ENCODE assay signal across 24 cellular contexts in the genomic region with DNA sequence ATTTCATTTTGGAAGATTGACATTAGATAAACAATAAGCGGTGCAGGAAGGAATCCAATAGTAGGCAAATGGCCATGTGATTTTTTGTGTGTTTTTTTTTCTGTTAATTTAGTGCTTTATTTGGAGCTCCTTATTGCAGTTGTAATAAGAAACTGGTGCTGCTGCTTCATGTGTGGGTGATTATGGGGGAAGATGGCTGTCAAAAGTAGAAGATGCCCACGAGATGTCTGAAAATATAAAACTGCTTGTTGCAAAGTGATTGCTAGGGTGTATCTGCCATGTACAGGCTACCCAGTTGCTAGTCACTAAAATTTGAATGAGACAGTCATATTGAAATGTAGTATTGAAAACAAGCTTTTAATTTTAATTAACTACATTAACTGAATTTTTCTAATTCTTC.
DNase-seq lines count a peak whose midpoint lies in the region; TF ChIP-seq lines count a peak whose summit lies in the region.
"Had no signal": no experiment of that assay in that cellular context is flagged by ENCODE, and none has a peak within 500 bp of the region (broad histone marks: within the 10 kb centered on the region; RNA-seq: fewer than 3 reads in every experiment).

No MANE protein-coding gene starts in this region.

- H3K9me3 Mint-ChIP-seq in MCF 10A (ENCODE audit: unreplicated experiment) (no peaks in the 10 kb centered on the region), osteocyte (ENCODE audit: unreplicated experiment) (no peaks in the 10 kb centered on the region)
- peaks cover 0 to 11% (median 3%) of the 10 kb centered on the region in 8 donors for H3K9me3 Mint-ChIP-seq in CD4-positive, alpha-beta memory T cell

- intact Hi-C loops in MCF 10A (cut with micrococcal nuclease) = no loop called here
- intact Hi-C loops in breast epithelium (cut with DNase I; ENCODE audit: low total_unique reads) = no loop called here
- intact Hi-C loops in CD4-positive, alpha-beta memory T cell (cut with micrococcal nuclease) = no loop called here

- TF ChIP-seq CTCF in MCF 10A (IDR thresholded peaks at IDR 0.05; ENCODE audit: unreplicated experiment) = no peak
- no peak for TF ChIP-seq CTCF in breast epithelium (IDR thresholded peaks at IDR 0.05)
- TF ChIP-seq CTCF in osteocyte (IDR thresholded peaks at IDR 0.05) = no peak

- H3K27ac Mint-ChIP-seq in MCF 10A (ENCODE audit: low read depth, unreplicated experiment) = no peak overlapping the region
- peak overlapping the region; percentile 45 for H3K27ac Mint-ChIP-seq in osteocyte (ENCODE audit: unreplicated experiment)
- H3K27ac Mint-ChIP-seq in CD4-positive, alpha-beta memory T cell = no peak overlapping the region
- H3K27ac Mint-ChIP-seq: B cell; CD4-positive, alpha-beta T cell; CD8-positive, alpha-beta memory T cell had no signal

- H3K4me1 Mint-ChIP-seq in MCF 10A (ENCODE audit: insufficient read depth, unreplicated experiment) (peaks cover 8% of the 10 kb centered on the region), osteocyte (ENCODE audit: unreplicated experiment) (peaks cover 12% of the 10 kb centered on the region)
- H3K4me1 Mint-ChIP-seq in CD4-positive, alpha-beta memory T cell = no peaks in the 10 kb centered on the region
- H3K4me1 Mint-ChIP-seq: B cell; CD8-positive, alpha-beta memory T cell had no signal

- H3K4me3 Mint-ChIP-seq in MCF 10A (ENCODE audit: unreplicated experiment) = no peak overlapping the region
- H3K4me3 Mint-ChIP-seq in osteocyte (ENCODE audit: unreplicated experiment) = no peak overlapping the region
- no peak overlapping the region for H3K4me3 Mint-ChIP-seq in CD4-positive, alpha-beta memory T cell
- H3K4me3 Mint-ChIP-seq: B cell; CD4-positive, alpha-beta T cell; CD8-positive, alpha-beta memory T cell had no signal

- no peak overlapping the region for H3K4me3 ChIP-seq in breast epithelium
- H3K4me3 ChIP-seq in CD4-positive, alpha-beta memory T cell (ENCODE audit: low read length in 2 of 2) = no peak overlapping the region
- H3K4me3 ChIP-seq: A549; BLaER1 treated with 17β-estradiol and CSF1 and Interleukin-3, amounts not matched to agents 10 nM and 100 nM; GM12878 had no signal

- no peaks in the 10 kb centered on the region for H3K4me1 ChIP-seq in breast epithelium
- no peaks in the 10 kb centered on the region for H3K4me1 ChIP-seq in CD4-positive, alpha-beta memory T cell (ENCODE audit: insufficient read depth, low read length)
- H3K4me1 ChIP-seq: A549; BLaER1 treated with 17β-estradiol and CSF1 and Interleukin-3, amounts not matched to agents 10 nM and 100 nM had no signal

- H3K9me3 ChIP-seq in breast epithelium = no peaks in the 10 kb centered on the region
- peaks cover 0 to 3% of the 10 kb centered on the region in 2 donors for H3K9me3 ChIP-seq in CD4-positive, alpha-beta memory T cell (ENCODE audit: control insufficient read depth in 1 of 2, low read length in 2 of 2)
- H3K9me3 ChIP-seq: A549; BLaER1 treated with 17β-estradiol and CSF1 and Interleukin-3, amounts not matched to agents 10 nM and 100 nM had no signal

- H3K27me3 Mint-ChIP-seq in MCF 10A (ENCODE audit: insufficient read depth, unreplicated experiment) (no peaks in the 10 kb centered on the region), osteocyte (ENCODE audit: unreplicated experiment) (peaks cover 4% of the 10 kb centered on the region)
- no peaks in the 10 kb centered on the region for H3K27me3 Mint-ChIP-seq in CD4-positive, alpha-beta memory T cell
- H3K27me3 Mint-ChIP-seq: B cell; CD4-positive, alpha-beta T cell; CD8-positive, alpha-beta memory T cell had no signal

- CTCF ChIA-PET in MCF 10A (lab: Yijun Ruan, JAX) = interaction anchor here (0.6 to 0.8 kb wide), 2 partner anchors 415 to 743 kb away, joined by 3 read pairs; no protein-coding TSS in a partner anchor
- CTCF ChIA-PET in CD4-positive, alpha-beta memory T cell (lab: Charles Lee; ENCODE audit: partially characterized antibody) = no interaction called here

- no peaks in the 10 kb centered on the region for H3K36me3 ChIP-seq in breast epithelium
- no peaks in the 10 kb centered on the region for H3K36me3 ChIP-seq in CD4-positive, alpha-beta memory T cell (ENCODE audit: insufficient read depth, low read length)
- H3K36me3 ChIP-seq: BLaER1 treated with 17β-estradiol and CSF1 and Interleukin-3, amounts not matched to agents 10 nM and 100 nM had no signal

- no TSS peak for BruUV-seq in MCF 10A (replicated peaks; lab: Mats Ljungman, UMichigan)

- POLR2A ChIA-PET in MCF 10A (lab: Yijun Ruan, JAX) = no interaction called here
- POLR2A ChIA-PET in CD4-positive, alpha-beta memory T cell (lab: Charles Lee; ENCODE audit: partially characterized antibody) = no interaction called here

- no peak overlapping the region for H3K27ac ChIP-seq in breast epithelium
- H3K27ac ChIP-seq in CD4-positive, alpha-beta memory T cell (ENCODE audit: low read depth, low read length) = no peak overlapping the region
- H3K27ac ChIP-seq: 22Rv1; A549; BLaER1 treated with 17β-estradiol and CSF1 and Interleukin-3, amounts not matched to agents 10 nM and 100 nM; C4-2B had no signal

- peaks cover 0 to 3% of the 10 kb centered on the region in 2 donors for H3K27me3 ChIP-seq in breast epithelium
- H3K27me3 ChIP-seq in CD4-positive, alpha-beta memory T cell (ENCODE audit: insufficient read depth, low read length) = no peaks in the 10 kb centered on the region
- H3K27me3 ChIP-seq: BLaER1 treated with 17β-estradiol and CSF1 and Interleukin-3, amounts not matched to agents 10 nM and 100 nM had no signal

- DNase-seq in MCF 10A (ENCODE audit: unreplicated experiment) (peak; percentile 14), breast epithelium (ENCODE audit: low spot score in 2 of 2) (no peak), osteocyte (ENCODE audit: extremely low spot score, unreplicated experiment) (no peak), stromal cell of bone marrow (ENCODE audit: low read depth) (peak; percentile 5), islet precursor cell (no peak)
- DNase-seq in activated naive CD4-positive, alpha-beta T cell treated with Interleukin-2 at 50 U/mL for 16 hours = no peak
- DNase-seq in CD4-positive, alpha-beta memory T cell = no peak
- DNase-seq: AML-193; CD4-positive, alpha-beta T cell; CD8-positive, alpha-beta memory T cell; COR-L47; DMS 273 treated with DMSO at 0.1 percent for 48 hours; DMS153; DMS53; DMS79; DND-41; EL; GDM1 had no signal

- no peaks in the 10 kb centered on the region for H3K36me3 Mint-ChIP-seq in MCF 10A (ENCODE audit: insufficient read depth, unreplicated experiment)
- no peaks in the 10 kb centered on the region for H3K36me3 Mint-ChIP-seq in osteocyte (ENCODE audit: unreplicated experiment)
- H3K36me3 Mint-ChIP-seq in CD4-positive, alpha-beta memory T cell = no peaks in the 10 kb centered on the region
- H3K36me3 Mint-ChIP-seq: CD8-positive, alpha-beta memory T cell had no signal

- no peak for TF ChIP-seq POLR2A in breast epithelium (IDR thresholded peaks at IDR 0.05)

Comparison
In these comparisons a context has a peak if more than half of its experiments do, and no peak if none do; other contexts are left out.
1. DNase-seq: peak in MCF 10A (single experiment) and stromal cell of bone marrow (single experiment); none in breast epithelium (0 of 2), osteocyte (single experiment), islet precursor cell (single experiment), activated naive CD4-positive, alpha-beta T cell treated with Interleukin-2 at 50 U/mL for 16 hours (single experiment) and CD4-positive, alpha-beta memory T cell (0 of 5).